ENCODE assay signal across 9 cellular contexts in genomic region chr13:23799945-23800344, GRCh38.
A peak's percentile ranks its signal among the peaks of the same experiment; 100 is the strongest.
DNase-seq lines count a peak whose midpoint lies in the region; ATAC-seq, FAIRE-seq and TF ChIP-seq lines count a peak whose summit lies in the region.
"Had no signal": no experiment of that assay in that cellular context is flagged by ENCODE, and none has a peak within 500 bp of the region (broad histone marks: within the 10 kb centered on the region; RNA-seq: fewer than 3 reads in every experiment).

No MANE protein-coding gene starts in this region.

- no peak for TF ChIP-seq POLR2A in GM12892 (IDR thresholded peaks at IDR 0.05; ENCODE audit: low read depth, low read length)

- H3K4me3 Mint-ChIP-seq in mesothelial cell of epicardium = no peak overlapping the region

- FAIRE-seq in GM12892 (lab: Jason Lieb, UNC) = peak; percentile 21

- peak overlapping the region; percentile 19 for H3K27ac Mint-ChIP-seq in mesothelial cell of epicardium

- ATAC-seq in GM21390 (IDR thresholded peaks at IDR 0.05; ENCODE audit: unreplicated experiment) = peak; percentile 90
- peak; percentile 92 for ATAC-seq in HG03558 (IDR thresholded peaks at IDR 0.05; ENCODE audit: extremely low read depth, unreplicated experiment)

- no peak for DNase-seq in GM12892 (ENCODE audit: insufficient read length)
- no peak for DNase-seq in mesothelial cell of epicardium (ENCODE audit: low spot score in 2 of 2, unreplicated experiment in 2 of 2)
- DNase-seq in HK-2 (ENCODE audit: unreplicated experiment) = no peak
- DNase-seq in NCI-H1048 (lab: John Stamatoyannopoulos, UW) = no peak
- DNase-seq in cerebellar cortex (ENCODE audit: low spot score) = no peak
- no peak for DNase-seq in NCI-H524 (lab: John Stamatoyannopoulos, UW)
- DNase-seq: T1000 had no signal

- H3K4me1 Mint-ChIP-seq in mesothelial cell of epicardium = peaks cover 1% of the 10 kb centered on the region

- TF ChIP-seq CTCF in mesothelial cell of epicardium (IDR thresholded peaks at IDR 0.05; ENCODE audit: unreplicated experiment) = no peak

- no peaks in the 10 kb centered on the region for H3K27me3 Mint-ChIP-seq in mesothelial cell of epicardium (ENCODE audit: low read depth)

- H3K9me3 Mint-ChIP-seq in mesothelial cell of epicardium = peaks cover 21% of the 10 kb centered on the region

- H3K36me3 Mint-ChIP-seq in mesothelial cell of epicardium = peaks cover 30% of the 10 kb centered on the region
